ENCODE assay signal across 1 cellular context in genomic region chr13:98050041-98050466, GRCh38.
TF ChIP-seq lines count a peak whose summit lies in the region.

No MANE protein-coding gene starts in this region.

TF ChIP-seq in HepG2, 621 proteins besides CTCF, POLR2A, EP300 and RAD21 (continued from another document and continues in another):
- TF ChIP-seq ZNF503 (CRISPR knock-in tag; IDR thresholded peaks at IDR 0.05) (peak; percentile 78; the same call in 1 of the 2 replicates), FOXK1 (CRISPR knock-in tag; IDR thresholded peaks at IDR 0.05; ENCODE audit: borderline replicate concordance, low read depth) (0 out of 2 replicates have a peak, but pooled peaks have one; percentile 24), ZNF674 (CRISPR knock-in tag; IDR thresholded peaks at IDR 0.05; ENCODE audit: low read depth) (no peak), RXRB (CRISPR knock-in tag; IDR thresholded peaks at IDR 0.05; ENCODE audit: borderline replicate concordance) (peak; percentile 89), ZNF563 (CRISPR knock-in tag; IDR thresholded peaks at IDR 0.05) (no peak), ZNF205 (CRISPR knock-in tag; IDR thresholded peaks at IDR 0.05) (no peak), SOX6 (IDR thresholded peaks at IDR 0.05) (no peak), SOX6 (CRISPR knock-in tag; IDR thresholded peaks at IDR 0.05) (peak; percentile 57), CBX5 (CRISPR knock-in tag; IDR thresholded peaks at IDR 0.05; ENCODE audit: borderline replicate concordance) (no peak), FOXP4 (CRISPR knock-in tag; IDR thresholded peaks at IDR 0.05) (peak; percentile 94), SP5 (CRISPR knock-in tag; IDR thresholded peaks at IDR 0.05; ENCODE audit: borderline replicate concordance, low read depth) (peak; percentile 34; the same call in 1 of the 2 replicates), ZNF850 (CRISPR knock-in tag; conservative IDR thresholded peaks at IDR 0.05) (no peak), FOXA1 (IDR thresholded peaks at IDR 0.05) (no peak), FOXA1 (CRISPR knock-in tag; IDR thresholded peaks at IDR 0.05) (peak; percentile 88), ZFP36L1 (CRISPR knock-in tag; IDR thresholded peaks at IDR 0.05) (no peak), HNF4G (IDR thresholded peaks at IDR 0.05; ENCODE audit: borderline replicate concordance, low read depth, low read length) (peak; percentile 2; the same call in 1 of the 2 replicates), HNF4G (CRISPR knock-in tag; IDR thresholded peaks at IDR 0.05; ENCODE audit: borderline replicate concordance, low read depth) (peak; percentile 37; the same call in 1 of the 2 replicates), ZNF558 (CRISPR knock-in tag; IDR thresholded peaks at IDR 0.05; ENCODE audit: borderline replicate concordance) (peak; percentile 29; the same call in 1 of the 2 replicates), CCDC6 (CRISPR knock-in tag; IDR thresholded peaks at IDR 0.05) (no peak), ZNF121 (CRISPR knock-in tag; IDR thresholded peaks at IDR 0.05) (no peak), ARID3A (IDR thresholded peaks at IDR 0.05; ENCODE audit: low read depth, low read length) (0 out of 2 replicates have a peak, but pooled peaks have one; percentile 39), PITX1 (CRISPR knock-in tag; IDR thresholded peaks at IDR 0.05) (peak; percentile 60; the same call in 1 of the 2 replicates), PRDM4 (CRISPR knock-in tag; IDR thresholded peaks at IDR 0.05; ENCODE audit: borderline replicate concordance) (no peak), YY1 (IDR thresholded peaks at IDR 0.05; ENCODE audit: insufficient read depth, insufficient replicate concordance, low read depth, low read length) (no peak), PCBP2 (optimal IDR thresholded peaks at IDR 0.05; ENCODE audit: low read depth, low read length, poor library complexity, severe bottlenecking) (no peak), MBD4 (IDR thresholded peaks at IDR 0.05; ENCODE audit: borderline replicate concordance, low read length) (peak; percentile 65; the same call in 1 of the 2 replicates), KIAA2018 (CRISPR knock-in tag; IDR thresholded peaks at IDR 0.05; ENCODE audit: borderline replicate concordance) (no peak), MED8 (CRISPR knock-in tag; IDR thresholded peaks at IDR 0.05; ENCODE audit: insufficient replicate concordance) (no peak), NAIF1 (CRISPR knock-in tag; IDR thresholded peaks at IDR 0.05; ENCODE audit: borderline replicate concordance) (no peak), RBM39 (IDR thresholded peaks at IDR 0.05; ENCODE audit: low read depth, low read length, poor library complexity, severe bottlenecking) (no peak), AGO2 (optimal IDR thresholded peaks at IDR 0.05; ENCODE audit: low read depth, low read length) (no peak), ZNF670 (CRISPR knock-in tag; IDR thresholded peaks at IDR 0.05; ENCODE audit: borderline replicate concordance) (no peak; the same call in 1 of the 2 replicates), MAZ (IDR thresholded peaks at IDR 0.05; ENCODE audit: borderline replicate concordance, low read depth, low read length) (no peak), MAZ (CRISPR knock-in tag; IDR thresholded peaks at IDR 0.05; ENCODE audit: low read depth) (no peak), TFAP4 (IDR thresholded peaks at IDR 0.05; ENCODE audit: borderline replicate concordance, low read depth) (peak; percentile 13; the same call in 1 of the 2 replicates), CBFB (CRISPR knock-in tag; IDR thresholded peaks at IDR 0.05) (no peak), THYN1 (CRISPR knock-in tag; IDR thresholded peaks at IDR 0.05; ENCODE audit: borderline replicate concordance, low read depth) (no peak), ZBTB3 (CRISPR knock-in tag; IDR thresholded peaks at IDR 0.05; ENCODE audit: borderline replicate concordance, low read depth) (no peak), MTA3 (CRISPR knock-in tag; IDR thresholded peaks at IDR 0.05) (no peak), ZNF44 (CRISPR knock-in tag; IDR thresholded peaks at IDR 0.05) (no peak), ZEB1 (IDR thresholded peaks at IDR 0.05; ENCODE audit: insufficient replicate concordance, low read depth) (no peak), TEF (CRISPR knock-in tag; IDR thresholded peaks at IDR 0.05) (no peak), ZNF816 (CRISPR knock-in tag; IDR thresholded peaks at IDR 0.05; ENCODE audit: borderline replicate concordance) (no peak)
